Comparison of ENCODE assay signal across 8 cellular contexts in the genomic region with DNA sequence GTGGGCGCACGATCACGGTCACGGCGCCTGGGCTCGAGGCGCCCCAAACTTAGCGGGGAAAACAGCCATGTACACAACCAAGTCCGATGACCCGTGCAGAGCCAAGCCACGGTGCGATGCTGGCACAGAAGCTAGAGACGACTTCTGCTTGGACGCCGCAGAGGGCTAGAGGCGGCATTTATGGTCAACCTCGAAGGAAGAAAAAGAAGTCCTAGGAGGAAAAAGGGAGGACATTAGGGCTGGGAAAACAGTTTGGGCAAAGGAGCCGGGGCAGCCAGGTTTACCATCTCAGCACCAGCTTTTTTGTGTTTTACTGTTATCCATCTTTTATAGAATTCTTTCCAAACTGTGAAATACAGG. TPM values are rescaled to one million over a fixed set of nuclear protein-coding genes. Genes with fewer than 3 reads are reported as not detected.
A peak's percentile ranks its signal among the peaks of the same experiment; 100 is the strongest.
DNase-seq lines count a peak whose midpoint lies in the region; ATAC-seq, FAIRE-seq and TF ChIP-seq lines count a peak whose summit lies in the region.

No MANE protein-coding gene starts in this region.

- H3K79me2 ChIP-seq in GM12878 (ENCODE audit: control insufficient read depth, insufficient read depth, low read length) = no peaks in the 10 kb centered on the region; the same call in none of the 2 replicates

- H3K9ac ChIP-seq in GM12878 (ENCODE audit: control insufficient read depth, insufficient read depth, low read length) = peak overlapping the region; percentile 40; the same call in 1 of the 2 replicates
- peak overlapping the region; percentile 60 for H3K9ac ChIP-seq in mesenchymal stem cell (ENCODE audit: low read length)

- CTCF ChIA-PET in activated naive CD4-positive, alpha-beta T cell treated with anti-CD3 and anti-CD28 coated beads, Interleukin-2, amount 10 ng/mL, durations not matched to agents 7 days and 5 days (lab: Charles Lee) = interaction anchor here (3.1 to 3.4 kb wide), 2 partner anchors 25 to 66 kb away, joined by 14 to 15 read pairs; no protein-coding TSS in a partner anchor
- CTCF ChIA-PET in GM12878 (lab: Yijun Ruan, JAX) = interaction anchor here (1.1 to 1.2 kb wide), 2 partner anchors 25 to 67 kb away, joined by 3 to 5 read pairs; no protein-coding TSS in a partner anchor

- SMC1A ChIA-PET in GM12878 (lab: Charles Lee; ENCODE audit: uncharacterized antibody, unreplicated experiment) = interaction anchor here (1.2 to 1.4 kb wide), 2 partner anchors 67 to 105 kb away, joined by 3 read pairs; no protein-coding TSS in a partner anchor

- no TSS peak for BruUV-seq in GM12878 (replicated peaks; lab: Mats Ljungman, UMichigan)

- in situ Hi-C loops in GM12878 (cut with MboI) = no loop called here

- H3K36me3 ChIP-seq in GM12878 (ENCODE audit: control insufficient read depth in 2 of 2, insufficient read depth in 2 of 2, low read length in 1 of 2) (no peaks in the 10 kb centered on the region), mesenchymal stem cell (ENCODE audit: control insufficient read depth in 1 of 2, insufficient read depth in 2 of 2, low read depth in 1 of 2, low read length in 2 of 2) (no peaks in the 10 kb centered on the region), urinary bladder (ENCODE audit: insufficient read depth) (no peaks in the 10 kb centered on the region)

- H3K27ac Mint-ChIP-seq in activated naive CD4-positive, alpha-beta T cell treated with anti-CD3 and anti-CD28 coated beads, Interleukin-2, amount 10 ng/mL, durations not matched to agents 7 days and 5 days = peak overlapping the region; percentile 87
- no peak overlapping the region for H3K27ac Mint-ChIP-seq in activated naive CD4-positive, alpha-beta T cell treated with anti-CD3 and anti-CD28 coated beads, Interleukin-2, amount 50 U/mL, for 72 hours

- RAD21 ChIA-PET in GM12878 (lab: Charles Lee; ENCODE audit: unreplicated experiment) = interaction anchor here (0.8 to 1.7 kb wide), 2 partner anchors 59 to 205 kb away, joined by 4 read pairs; a partner anchor contains a TSS

- no peak for TF ChIP-seq EP300 in GM12878 (IDR thresholded peaks at IDR 0.05; ENCODE audit: borderline replicate concordance in 1 of 2, control insufficient read depth in 1 of 2, low read depth in 2 of 2, low read length in 2 of 2)

- H3K27me3 ChIP-seq in GM12878 (replicated peaks in 1 of 2; ENCODE audit: control insufficient read depth in 2 of 2, insufficient read depth in 2 of 2, low read length in 1 of 2) (peaks cover 0 to 3% of the 10 kb centered on the region in 2 experiments; a peak in 1 of 4 replicates), mesenchymal stem cell (ENCODE audit: control insufficient read depth in 1 of 2, insufficient read depth in 1 of 2, low read length in 2 of 2) (no peaks in the 10 kb centered on the region)

- H2AFZ ChIP-seq in GM12878 (ENCODE audit: control insufficient read depth, low read depth, low read length) (peak overlapping the region; percentile 88), mesenchymal stem cell (ENCODE audit: low read depth, low read length) (peak overlapping the region; percentile 79)

- no peak for TF ChIP-seq RAD21 in GM12878 (IDR thresholded peaks at IDR 0.05; ENCODE audit: insufficient read depth, low read depth, low read length)

- no peaks in the 10 kb centered on the region for H3K9me3 Mint-ChIP-seq in activated naive CD4-positive, alpha-beta T cell treated with anti-CD3 and anti-CD28 coated beads, Interleukin-2, amount 10 ng/mL, durations not matched to agents 7 days and 5 days
- H3K9me3 Mint-ChIP-seq in activated naive CD4-positive, alpha-beta T cell treated with anti-CD3 and anti-CD28 coated beads, Interleukin-2, amount 50 U/mL, for 72 hours = no peaks in the 10 kb centered on the region

- 4% methylated on average over 18 of the region's 18 CpGs for WGBS in GM12878 (ENCODE audit: insufficient coverage, insufficient replicate concordance, low lambda C conversion rate, missing lambda C conversion rate)
- WGBS in mesenchymal stem cell = 12% methylated on average over 17 of the region's 18 CpGs
- 6% methylated on average over 18 of the region's 18 CpGs for WGBS in urinary bladder

- peaks cover 12% of the 10 kb centered on the region for H3K79me1 ChIP-seq in mesenchymal stem cell (replicated peaks; ENCODE audit: low read length, poor library complexity, severe bottlenecking)

- H4K91ac ChIP-seq in mesenchymal stem cell (ENCODE audit: low read length) = no peak overlapping the region

- H3K36me3 Mint-ChIP-seq in activated naive CD4-positive, alpha-beta T cell treated with anti-CD3 and anti-CD28 coated beads, Interleukin-2, amount 10 ng/mL, durations not matched to agents 7 days and 5 days = no peaks in the 10 kb centered on the region
- H3K36me3 Mint-ChIP-seq in activated naive CD4-positive, alpha-beta T cell treated with anti-CD3 and anti-CD28 coated beads, Interleukin-2, amount 50 U/mL, for 72 hours = no peaks in the 10 kb centered on the region

- H4K8ac ChIP-seq in mesenchymal stem cell (ENCODE audit: low read length) = peak overlapping the region; percentile 10

- H3K4me3 Mint-ChIP-seq in activated naive CD4-positive, alpha-beta T cell treated with anti-CD3 and anti-CD28 coated beads, Interleukin-2, amount 10 ng/mL, durations not matched to agents 7 days and 5 days = peak overlapping the region; percentile 81

- no peak overlapping the region for H3K23ac ChIP-seq in mesenchymal stem cell (ENCODE audit: low read length in 2 of 2)

- DNase-seq in activated naive CD4-positive, alpha-beta T cell treated with anti-CD3 and anti-CD28 coated beads, Interleukin-2, amount 10 ng/mL, durations not matched to agents 7 days and 5 days = no peak
- no peak for DNase-seq in activated naive CD4-positive, alpha-beta T cell treated with anti-CD3 and anti-CD28 coated beads, Interleukin-2, amount 50 U/mL, for 72 hours (ENCODE audit: low spot score in 2 of 2)
- no peak for DNase-seq in GM12878 (ENCODE audit: low read depth, low spot score)
- no peak for DNase-seq in mesenchymal stem cell
- no peak for DNase-seq in sciatic nerve (ENCODE audit: low spot score)
- no peak for DNase-seq in dermis blood vessel endothelial cell

- H3K4me1 Mint-ChIP-seq in activated naive CD4-positive, alpha-beta T cell treated with anti-CD3 and anti-CD28 coated beads, Interleukin-2, amount 10 ng/mL, durations not matched to agents 7 days and 5 days = peaks cover 31% of the 10 kb centered on the region

- H2BK15ac ChIP-seq in mesenchymal stem cell (ENCODE audit: low read depth, poor library complexity, severe bottlenecking) = no peak overlapping the region

- no peaks in the 10 kb centered on the region for H3K9me3 ChIP-seq in GM12878 (replicated peaks; ENCODE audit: control insufficient read depth, insufficient read depth, low read length)
- peaks cover 3% of the 10 kb centered on the region for H3K9me3 ChIP-seq in mesenchymal stem cell (ENCODE audit: control insufficient read depth, low read length)

- H3K14ac ChIP-seq in mesenchymal stem cell (ENCODE audit: low read length in 2 of 2) = no peak overlapping the region

- intact Hi-C loops in GM12878 (cut with micrococcal nuclease; ENCODE audit: unreplicated experiment) = no loop called here
- intact Hi-C loops in sciatic nerve (cut with DNase I) = no loop called here

- no peaks in the 10 kb centered on the region for H4K20me1 ChIP-seq in GM12878 (ENCODE audit: control insufficient read depth, insufficient read depth)

- peak overlapping the region; percentile 68; the same call in 1 of the 2 replicates for H3K4me3 ChIP-seq in GM12878
- H3K4me3 ChIP-seq in mesenchymal stem cell (ENCODE audit: insufficient read depth in 1 of 2, low read depth in 1 of 2, low read length in 2 of 2) = peak overlapping the region; percentile 80 to 89
- H3K4me3 ChIP-seq in urinary bladder (ENCODE audit: low read depth, low read length) = peak overlapping the region; percentile 98

- peak overlapping the region; percentile 79 to 92 for H3K4ac ChIP-seq in mesenchymal stem cell (ENCODE audit: low read depth in 1 of 2, low read length in 2 of 2)

- no peak for TF ChIP-seq CTCF in GM12878 (IDR thresholded peaks at IDR 0.05 in 2 of 3, conservative IDR thresholded peaks at IDR 0.05 in 1 of 3; ENCODE audit: control insufficient read depth in 2 of 3, extremely low read depth in 1 of 3, insufficient read depth in 1 of 3, low read depth in 3 of 3, low read length in 3 of 3)

- POLR2A ChIA-PET in GM12878 (lab: Charles Lee) = no interaction called here

- no peak for FAIRE-seq in GM12878 (lab: Jason Lieb, UNC)

- no peak overlapping the region for H2BK5ac ChIP-seq in mesenchymal stem cell (ENCODE audit: low read depth, low read length, poor library complexity, severe bottlenecking)

- ATAC-seq in activated naive CD4-positive, alpha-beta T cell treated with anti-CD3 and anti-CD28 coated beads, Interleukin-2, amount 50 U/mL, for 72 hours = no peak
- no peak; the same call in 1 of the 3 replicates for ATAC-seq in GM12878
- no peak for ATAC-seq in sciatic nerve
- no peak for ATAC-seq in GM21367 (IDR thresholded peaks at IDR 0.05; ENCODE audit: unreplicated experiment)

- H3K4me1 ChIP-seq in GM12878 (ENCODE audit: control insufficient read depth, insufficient read depth, low read length) = peaks cover 10% of the 10 kb centered on the region
- H3K4me1 ChIP-seq in mesenchymal stem cell (ENCODE audit: control insufficient read depth, insufficient read depth, low read depth, low read length) = peaks cover 6% of the 10 kb centered on the region
- H3K4me1 ChIP-seq in urinary bladder (ENCODE audit: insufficient read depth) = no peaks in the 10 kb centered on the region

- peak overlapping the region in 1 of 2 experiments; percentile 65 for H2BK12ac ChIP-seq in mesenchymal stem cell (ENCODE audit: low read length in 2 of 2)

- H3K27ac ChIP-seq in GM12878 (ENCODE audit: control insufficient read depth, insufficient read depth) (no peak overlapping the region), mesenchymal stem cell (ENCODE audit: low read length, poor library complexity, severe bottlenecking) (no peak overlapping the region), urinary bladder (ENCODE audit: low read depth) (peak overlapping the region; percentile 69)

- no peak overlapping the region for H2AK5ac ChIP-seq in mesenchymal stem cell (ENCODE audit: low read length, severe bottlenecking)

- peak overlapping the region in 1 of 2 experiments; percentile 54 for H3K18ac ChIP-seq in mesenchymal stem cell (ENCODE audit: low read depth in 1 of 2, low read length in 2 of 2)

- H3K4me2 ChIP-seq in GM12878 (ENCODE audit: control insufficient read depth, insufficient read depth) = peak overlapping the region; percentile 86
- peak overlapping the region; percentile 85 for H3K4me2 ChIP-seq in mesenchymal stem cell (ENCODE audit: low read length, poor library complexity, severe bottlenecking)

- no peak overlapping the region for H2BK120ac ChIP-seq in mesenchymal stem cell (ENCODE audit: low read depth, low read length)

- peaks cover 29% of the 10 kb centered on the region for H3K27me3 Mint-ChIP-seq in activated naive CD4-positive, alpha-beta T cell treated with anti-CD3 and anti-CD28 coated beads, Interleukin-2, amount 10 ng/mL, durations not matched to agents 7 days and 5 days

- no peak for TF ChIP-seq POLR2A in GM12878 (IDR thresholded peaks at IDR 0.05; ENCODE audit: low read depth, low read length)

RNA-seq across cellular contexts. Expression of a gene that starts 0.6 kb away (rescaled TPM):
- 10 to 100 TPM; 17.1 to 20.0 TPM for total RNA-seq in activated naive CD4-positive, alpha-beta T cell treated with anti-CD3 and anti-CD28 coated beads, Interleukin-2, amount 50 U/mL, for 72 hours
- total RNA-seq in GM12878 (2013; cell fraction: nucleolus; rRNA removed) = 56.6 and 60.1 TPM in 2 replicates
- total RNA-seq in GM12878 (2014; rRNA removed) = 4.5 and 4.6 TPM in 2 replicates
- 5.3 and 6.8 TPM in 2 replicates for total RNA-seq in GM12878 (2014; rRNA removed; fragmentation: Illumina TruSeq; extraction: Trizol)
- 9.7 TPM in 2 replicates for total RNA-seq in GM12878 (2021)
- polyA plus RNA-seq in GM12878 (2011; ENCODE audit: low read depth) = 9.5 TPM
- 12.1 and 14.0 TPM in 2 replicates for polyA plus RNA-seq in GM12878 (2011; rRNA removed)
- 8.0 and 9.3 TPM in 2 replicates for polyA plus RNA-seq in GM12878 (2011; cell fraction: cytosol; rRNA removed)
- 11.6 and 12.3 TPM in 2 replicates for polyA plus RNA-seq in GM12878 (2011; cell fraction: nucleus; rRNA removed)
- 33.4 and 43.1 TPM in 2 replicates for polyA plus RNA-seq in GM12878 (2012)
- polyA plus RNA-seq in GM12878 (2014; fragmentation: Illumina TruSeq; extraction: Trizol) = 6.0 and 7.4 TPM in 2 replicates
- 10 to 100 TPM; 23.9 to 30.6 TPM for polyA plus RNA-seq in GM12878 (2014; fragmentation: Nextera tagmentation; extraction: Ambion mirVana)
- 6.0 and 6.6 TPM in 2 replicates for polyA plus RNA-seq in GM12878 (2014; rRNA removed)
- polyA plus RNA-seq in GM12878 (2016; fragmentation: Nextera tagmentation; extraction: Ambion mirVana) = 10 to 100 TPM; 17.6 to 23.0 TPM
- polyA minus RNA-seq in GM12878 (2011; rRNA and poly(A)+ RNA removed) = 20.6 and 22.2 TPM in 2 replicates
- polyA minus RNA-seq in GM12878 (2011; cell fraction: cytosol; rRNA and poly(A)+ RNA removed) = 4.6 and 6.4 TPM in 2 replicates
- 14.4 and 23.3 TPM in 2 replicates for polyA minus RNA-seq in GM12878 (2011; cell fraction: nucleus; rRNA and poly(A)+ RNA removed)
- polyA plus RNA-seq in mesenchymal stem cell (2013, experiment 1 of 2) = 2.3 TPM
- polyA plus RNA-seq in mesenchymal stem cell (2013, experiment 2 of 2) = 3.0 TPM
- total RNA-seq in urinary bladder = 14.0 TPM
- polyA plus RNA-seq in urinary bladder = 5.4 TPM
- total RNA-seq in sciatic nerve = 26.2 TPM
- total RNA-seq in dermis blood vessel endothelial cell = 5.8 and 7.7 TPM in 2 replicates
